Comparison of ENCODE assay signal across 17 cellular contexts in genomic region chr2:213627054-213627710, GRCh38.
DNase-seq lines count a peak whose midpoint lies in the region; ATAC-seq and TF ChIP-seq lines count a peak whose summit lies in the region.
"Had no signal": no experiment of that assay in that cellular context is flagged by ENCODE, and none has a peak within 500 bp of the region (broad histone marks: within the 10 kb centered on the region; RNA-seq: fewer than 3 reads in every experiment).

No MANE protein-coding gene starts in this region.

- H3K9ac ChIP-seq in PC-3 (ENCODE audit: low read length), result no peak overlapping the region

- H3K4me3 ChIP-seq in GM12865 (ENCODE audit: low read depth, low read length), result no peak overlapping the region
- no peak overlapping the region for H3K4me3 ChIP-seq in PC-3 (ENCODE audit: low read length)
- no peak overlapping the region for H3K4me3 ChIP-seq in left lung
- H3K4me3 ChIP-seq in tibial nerve, result no peak overlapping the region
- H3K4me3 ChIP-seq: gastroesophageal sphincter, left ventricle myocardium inferior, SK-N-MC had no signal

- H2AFZ ChIP-seq in PC-3 (ENCODE audit: low read length), result no peak overlapping the region

- no TSS peak for BruUV-seq in PC-3 (replicated peaks; lab: Mats Ljungman, UMichigan)

- TF ChIP-seq EP300 in tibial nerve (IDR thresholded peaks at IDR 0.05), result no peak

- H3K9me2 ChIP-seq in PC-3 (replicated peaks; ENCODE audit: low read length), result no peaks in the 10 kb centered on the region

- 82 to 89% methylated on average over 5 of the region's 5 CpGs for WGBS in tibial nerve, 2 donors

- no peaks in the 10 kb centered on the region for H3F3A ChIP-seq in PC-3 (ENCODE audit: low read length, unreplicated experiment)

- no peaks in the 10 kb centered on the region for H3K9me3 ChIP-seq in PC-3 (ENCODE audit: low read length)
- peaks cover 0 to 17% of the 10 kb centered on the region in 2 donors for H3K9me3 ChIP-seq in left lung
- H3K9me3 ChIP-seq in tibial nerve, result peaks cover 0 to 8% (median 2%) of the 10 kb centered on the region in 4 donors

- intact Hi-C loops in PC-3 (cut with micrococcal nuclease) (no loop called here), left lung (cut with DNase I) (no loop called here)

- H3K79me2 ChIP-seq in PC-3 (ENCODE audit: low read length), result no peaks in the 10 kb centered on the region

- DNase-seq in GM12865 (ENCODE audit: low read depth) (peak; percentile 52), PC-3 (no peak), left lung (no peak), tibial nerve (ENCODE audit: low spot score in 2 of 2) (no peak), retina (no peak)
- DNase-seq: activated B cell treated with CpG ODN at 0.5 μM for 24 hours; activated T-cell treated with anti-CD3 and anti-CD28 coated beads, Interleukin-2, amount 50 U/mL, for 24 hours; effector memory CD4-positive, alpha-beta T cell; H7; left ventricle myocardium inferior; NCI-H1436; NCI-H748 treated with DMSO at 0.1 percent for 48 hours had no signal

- H3K27ac ChIP-seq in PC-3 (ENCODE audit: low read length) (no peak overlapping the region), left lung (no peak overlapping the region), tibial nerve (no peak overlapping the region)
- H3K27ac ChIP-seq: gastroesophageal sphincter, left ventricle myocardium inferior, SK-N-MC had no signal

- H3K36me3 ChIP-seq in PC-3 (ENCODE audit: low read depth, low read length) (no peaks in the 10 kb centered on the region), left lung (no peaks in the 10 kb centered on the region), tibial nerve (no peaks in the 10 kb centered on the region)
- H3K36me3 ChIP-seq: gastroesophageal sphincter, left ventricle myocardium inferior had no signal

- H3K4me1 ChIP-seq in PC-3 (ENCODE audit: insufficient read depth, low read length) (no peaks in the 10 kb centered on the region), left lung (no peaks in the 10 kb centered on the region), tibial nerve (no peaks in the 10 kb centered on the region)
- H3K4me1 ChIP-seq: gastroesophageal sphincter, left ventricle myocardium inferior had no signal

- no peak overlapping the region for H3K4me2 ChIP-seq in PC-3 (ENCODE audit: low read length)

- ATAC-seq in GM19351 (IDR thresholded peaks at IDR 0.05; ENCODE audit: unreplicated experiment) (peak; percentile 68), HG02852 (IDR thresholded peaks at IDR 0.05; ENCODE audit: unreplicated experiment) (peak; percentile 81), PC-3 (no peak), left lung (no peak), GM19452 (IDR thresholded peaks at IDR 0.05; ENCODE audit: unreplicated experiment) (no peak)
- ATAC-seq: gastroesophageal sphincter had no signal

- TF ChIP-seq POLR2A in tibial nerve (IDR thresholded peaks at IDR 0.05), result no peak

- CTCF ChIA-PET in PC-3 (lab: Charles Lee), result no interaction called here

- no peaks in the 10 kb centered on the region for H4K20me1 ChIP-seq in PC-3 (ENCODE audit: low read length)

- TF ChIP-seq CTCF in GM12865 (IDR thresholded peaks at IDR 0.05; ENCODE audit: insufficient read depth, low read depth, low read length, missing control alignments) (no peak), PC-3 (conservative IDR thresholded peaks at IDR 0.05; ENCODE audit: low read depth, low read length) (0 out of 2 replicates have a peak, but pooled peaks have one; percentile 14), left lung (IDR thresholded peaks at IDR 0.05) (no peak), tibial nerve (IDR thresholded peaks at IDR 0.05) (no peak)

- no peaks in the 10 kb centered on the region for H3K27me3 ChIP-seq in PC-3 (ENCODE audit: low read length)
- no peaks in the 10 kb centered on the region for H3K27me3 ChIP-seq in left lung
- no peaks in the 10 kb centered on the region for H3K27me3 ChIP-seq in tibial nerve
- H3K27me3 ChIP-seq: gastroesophageal sphincter had no signal

- POLR2A ChIA-PET in PC-3 (lab: Charles Lee; ENCODE audit: unreplicated experiment), result no interaction called here

Comparison
In these comparisons a context has a peak if more than half of its experiments do, and no peak if none do; other contexts are left out.
1. ATAC-seq: peak in GM19351 (single experiment) and HG02852 (single experiment); none in PC-3 (single experiment), left lung (single experiment) and GM19452 (single experiment).